ENCODE assay signal across 24 cellular contexts in the genomic region with DNA sequence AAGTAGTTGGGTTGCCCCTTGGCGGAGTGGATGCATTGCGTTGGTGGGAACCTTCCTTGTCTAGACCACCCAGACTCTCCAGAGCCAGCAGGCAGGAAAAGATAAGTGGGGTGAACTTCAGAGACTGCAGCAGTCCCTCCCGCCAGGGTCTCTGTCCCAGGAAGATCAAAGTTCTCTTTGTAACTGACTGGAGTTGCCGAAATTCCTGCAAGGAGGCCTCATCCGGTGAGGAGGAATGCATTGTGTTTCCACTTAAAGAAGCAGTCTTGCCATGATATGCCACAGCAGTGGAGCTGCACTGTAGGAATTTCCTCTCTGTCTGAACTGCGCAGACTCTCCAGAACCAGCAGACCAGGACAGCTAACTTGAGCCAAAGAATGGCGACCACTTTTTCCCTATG.
"Had no signal": no experiment of that assay in that cellular context is flagged by ENCODE, and none has a peak within 500 bp of the region (broad histone marks: within the 10 kb centered on the region; RNA-seq: fewer than 3 reads in every experiment).

No MANE protein-coding gene starts in this region.

- H3K27ac Mint-ChIP-seq: activated CD4-positive, alpha-beta memory T cell treated with anti-CD3 and anti-CD28 coated beads, Interleukin-2, amount 10 ng/mL, durations not matched to agents 7 days and 5 days; activated CD4-positive, alpha-beta T cell treated with anti-CD3 and anti-CD28 coated beads, Interleukin-2, amount 10 ng/mL, durations not matched to agents 24 days and 14 days; activated naive CD4-positive, alpha-beta T cell treated with anti-CD3 and anti-CD28 coated beads, Interleukin-2, amount 10 ng/mL, durations not matched to agents 7 days and 5 days; dendritic cell treated with granulocyte-macrophage colony-stimulating factor and Interleukin-4, amounts not matched to agents 40 ng/mL and 50 ng/mL, for 4 days; memory B cell; naive B cell; T-helper 1 cell treated with Interleukin-12 subunit alpha and Interleukin-12 subunit beta and Interleukin-4 antibody, amounts not matched to agents 30 μg/mL and 1 μg/mL, for 36 hours; type B pancreatic cell had no signal

- H3K36me3 Mint-ChIP-seq: activated naive CD4-positive, alpha-beta T cell treated with anti-CD3 and anti-CD28 coated beads, Interleukin-2, amount 10 ng/mL, durations not matched to agents 7 days and 5 days; memory B cell; naive B cell; type B pancreatic cell had no signal

- H3K79me2 ChIP-seq: hepatocyte had no signal

- DNase-seq: activated CD4-positive, alpha-beta memory T cell treated with anti-CD3 and anti-CD28 coated beads, Interleukin-2, amount 10 ng/mL, durations not matched to agents 7 days and 5 days; activated CD4-positive, alpha-beta T cell treated with anti-CD3 and anti-CD28 coated beads, Interleukin-2, amount 10 ng/mL, durations not matched to agents 24 days and 14 days; activated effector memory CD4-positive, alpha-beta T cell treated with anti-CD3 and anti-CD28 coated beads, Interleukin-2, amount 50 U/mL, for 16 hours; activated naive CD4-positive, alpha-beta T cell treated with anti-CD3 and anti-CD28 coated beads, Interleukin-2, amount 10 ng/mL, durations not matched to agents 7 days and 5 days; activated T-cell treated with anti-CD3 and anti-CD28 coated beads for 4 hours; amygdala; effector CD8-positive, alpha-beta T cell; glutamatergic neuron; left cardiac atrium; naive B cell; stimulated activated CD4-positive, alpha-beta T cell treated with anti-CD3 and anti-CD28 coated beads, Interleukin-4, amount 100 ng/mL, for 1 hour; stimulated activated naive CD4-positive, alpha-beta T cell; T1000; testis had no signal

- H3K4me2 ChIP-seq: hepatocyte had no signal

- FAIRE-seq: endothelial cell of umbilical vein, frontal cortex had no signal

- H3K9me3 ChIP-seq: testis had no signal

- H3K4me3 Mint-ChIP-seq: activated CD4-positive, alpha-beta memory T cell treated with anti-CD3 and anti-CD28 coated beads, Interleukin-2, amount 10 ng/mL, durations not matched to agents 7 days and 5 days; activated CD4-positive, alpha-beta T cell treated with anti-CD3 and anti-CD28 coated beads, Interleukin-2, amount 10 ng/mL, durations not matched to agents 24 days and 14 days; activated naive CD4-positive, alpha-beta T cell treated with anti-CD3 and anti-CD28 coated beads, Interleukin-2, amount 10 ng/mL, durations not matched to agents 7 days and 5 days; dendritic cell treated with granulocyte-macrophage colony-stimulating factor and Interleukin-4, amounts not matched to agents 40 ng/mL and 50 ng/mL, for 4 days; memory B cell; naive B cell; T-helper 1 cell treated with Interleukin-12 subunit alpha and Interleukin-12 subunit beta and Interleukin-4 antibody, amounts not matched to agents 30 μg/mL and 1 μg/mL, for 36 hours; type B pancreatic cell had no signal

- H3K4me1 ChIP-seq: testis had no signal

- H3K4me3 ChIP-seq: cardiac muscle cell, hepatocyte, testis had no signal

- ATAC-seq: esophagus mucosa, left cardiac atrium, sciatic nerve had no signal

- H3K27ac ChIP-seq: cardiac muscle cell, hepatocyte, testis had no signal

- H3K27me3 Mint-ChIP-seq: activated CD4-positive, alpha-beta memory T cell treated with anti-CD3 and anti-CD28 coated beads, Interleukin-2, amount 10 ng/mL, durations not matched to agents 7 days and 5 days; activated CD4-positive, alpha-beta T cell treated with anti-CD3 and anti-CD28 coated beads, Interleukin-2, amount 10 ng/mL, durations not matched to agents 24 days and 14 days; activated naive CD4-positive, alpha-beta T cell treated with anti-CD3 and anti-CD28 coated beads, Interleukin-2, amount 10 ng/mL, durations not matched to agents 7 days and 5 days; dendritic cell treated with granulocyte-macrophage colony-stimulating factor and Interleukin-4, amounts not matched to agents 40 ng/mL and 50 ng/mL, for 4 days; memory B cell; naive B cell; type B pancreatic cell had no signal

- H3K4me1 Mint-ChIP-seq: activated CD4-positive, alpha-beta memory T cell treated with anti-CD3 and anti-CD28 coated beads, Interleukin-2, amount 10 ng/mL, durations not matched to agents 7 days and 5 days; activated CD4-positive, alpha-beta T cell treated with anti-CD3 and anti-CD28 coated beads, Interleukin-2, amount 10 ng/mL, durations not matched to agents 24 days and 14 days; activated naive CD4-positive, alpha-beta T cell treated with anti-CD3 and anti-CD28 coated beads, Interleukin-2, amount 10 ng/mL, durations not matched to agents 7 days and 5 days; memory B cell; naive B cell had no signal

- H3K27me3 ChIP-seq: cardiac muscle cell, hepatocyte, testis had no signal

- H3K36me3 ChIP-seq: cardiac muscle cell had no signal

- H2AFZ ChIP-seq: hepatocyte had no signal
